In genomic region chr10:79229081-79229541, GRCh38 we compare ENCODE assay signal across 14 cellular contexts.
DNase-seq lines count a peak whose midpoint lies in the region; ATAC-seq, FAIRE-seq and TF ChIP-seq lines count a peak whose summit lies in the region.
"Had no signal": no experiment of that assay in that cellular context is flagged by ENCODE, and none has a peak within 500 bp of the region (broad histone marks: within the 10 kb centered on the region; RNA-seq: fewer than 3 reads in every experiment).

No MANE protein-coding gene starts in this region.

- no TSS peak for BruUV-seq in K562 (replicated peaks; lab: Mats Ljungman, UMichigan)

- peaks cover 0 to 7% (median 4%) of the 10 kb centered on the region in 3 donors for H3K27me3 Mint-ChIP-seq in naive B cell
- H3K27me3 Mint-ChIP-seq: CD4-positive, alpha-beta memory T cell had no signal

- H3K79me2 ChIP-seq in DOHH2 (ENCODE audit: control insufficient read depth, low read length) (no peaks in the 10 kb centered on the region), K562 (ENCODE audit: control insufficient read depth, insufficient read depth, low read length) (no peaks in the 10 kb centered on the region)

- peaks cover 11% of the 10 kb centered on the region for H3F3A ChIP-seq in DOHH2 (ENCODE audit: control insufficient read depth, insufficient read depth)

- WGBS in K562 (ENCODE audit: insufficient coverage, low coverage, missing lambda C conversion rate): 67% methylated on average over 5 of the region's 5 CpGs
- 58 to 81% (median 74%) methylated on average over 4 to 5 of the region's 5 CpGs for WGBS in stomach, 5 donors

- DNase-seq in NCI-H187 treated with DMSO at 0.1 percent for 48 hours (lab: John Stamatoyannopoulos, UW): peak; percentile 20
- no peak for DNase-seq in K562 (ENCODE audit: extremely low read depth in 1 of 4, low spot score in 3 of 4)
- DNase-seq in naive B cell: no peak
- no peak for DNase-seq in hypothalamus (lab: John Stamatoyannopoulos, UW)
- DNase-seq in T-helper 9 cell: no peak
- DNase-seq in stomach: no peak
- DNase-seq: CD4-positive, alpha-beta memory T cell; heart right ventricle; Kasumi-1; upper lobe of right lung had no signal

- TF ChIP-seq EP300 in K562 (IDR thresholded peaks at IDR 0.05; ENCODE audit: low read length) (no peak), stomach (IDR thresholded peaks at IDR 0.05) (no peak)

- H3K4me3 ChIP-seq in DOHH2 (ENCODE audit: low read length) (peak overlapping the region; percentile 69), K562 (no peak overlapping the region), stomach (no peak overlapping the region)
- H3K4me3 ChIP-seq: adrenal gland, heart right ventricle, upper lobe of right lung had no signal

- H3K9ac ChIP-seq in K562 (ENCODE audit: insufficient read depth in 1 of 2, low read depth in 2 of 2, low read length in 2 of 2): no peak overlapping the region

- H3K9me1 ChIP-seq in K562 (ENCODE audit: control insufficient read depth, insufficient read depth, low read length): no peaks in the 10 kb centered on the region

- no peak overlapping the region for H3K27ac ChIP-seq in DOHH2 (ENCODE audit: low read depth, low read length)
- H3K27ac ChIP-seq in K562 (ENCODE audit: extremely low read depth, low read depth, low read length): no peak overlapping the region
- H3K27ac ChIP-seq in stomach: no peak overlapping the region

- no peaks in the 10 kb centered on the region for H3K9me3 ChIP-seq in DOHH2 (ENCODE audit: control insufficient read depth, insufficient read depth, low read length)
- H3K9me3 ChIP-seq in K562 (replicated peaks; ENCODE audit: control insufficient read depth, insufficient read depth, low read depth, low read length): no peaks in the 10 kb centered on the region
- H3K9me3 ChIP-seq in stomach: no peaks in the 10 kb centered on the region
- H3K9me3 ChIP-seq: adrenal gland, heart right ventricle, upper lobe of right lung had no signal

- no peak for ATAC-seq in K562
- peak; percentile 34 to 41 for ATAC-seq in naive B cell (ENCODE audit: low read depth in 2 of 2)
- ATAC-seq in HG02973 (IDR thresholded peaks at IDR 0.05; ENCODE audit: unreplicated experiment): no peak
- ATAC-seq: upper lobe of right lung had no signal

- no peak for TF ChIP-seq RAD21 in K562 (CRISPR knock-in tag; conservative IDR thresholded peaks at IDR 0.05 in 1 of 2, IDR thresholded peaks at IDR 0.05 in 1 of 2)

- in situ Hi-C loops in K562 (cut with MboI): no loop called here

- H3K27me3 ChIP-seq in DOHH2 (ENCODE audit: control insufficient read depth, low read length) (no peaks in the 10 kb centered on the region), K562 (ENCODE audit: control insufficient read depth in 2 of 2, insufficient read depth in 2 of 2, low read length in 2 of 2) (no peaks in the 10 kb centered on the region), stomach (no peaks in the 10 kb centered on the region)
- H3K27me3 ChIP-seq: adrenal gland, heart right ventricle, upper lobe of right lung had no signal

- peaks cover 9 to 23% (median 19%) of the 10 kb centered on the region in 3 donors for H3K4me1 Mint-ChIP-seq in naive B cell

- H3K4me2 ChIP-seq in DOHH2 (ENCODE audit: low read length): peak overlapping the region; percentile 84
- H3K4me2 ChIP-seq in K562 (ENCODE audit: insufficient read depth, low read length): no peak overlapping the region

- H3K27ac Mint-ChIP-seq in naive B cell: peak overlapping the region in 1 of 6 donors; percentile 12
- H3K27ac Mint-ChIP-seq: CD4-positive, alpha-beta memory T cell had no signal

- TF ChIP-seq POLR2A in K562 (conservative IDR thresholded peaks at IDR 0.05) (no peak), stomach (IDR thresholded peaks at IDR 0.05) (no peak)

- POLR2A ChIA-PET in K562 (lab: Yijun Ruan, JAX): interaction anchor here (0.6 to 1.7 kb wide), 4 partner anchors 10 to 97 kb away, joined by 3 to 5 read pairs (median 5); no protein-coding TSS in a partner anchor

- H3K36me3 ChIP-seq in DOHH2 (ENCODE audit: control insufficient read depth, low read length) (no peaks in the 10 kb centered on the region), K562 (ENCODE audit: control insufficient read depth, insufficient read depth, low read length) (peaks cover 20% of the 10 kb centered on the region; the same call in 2 of the 3 replicates), stomach (peaks cover 22 to 84% (median 76%) of the 10 kb centered on the region in 4 donors)

- no peak overlapping the region for H2AFZ ChIP-seq in K562 (ENCODE audit: low read depth, low read length)

- peak overlapping the region in 1 of 8 donors; percentile 29 for H3K4me3 Mint-ChIP-seq in naive B cell
- H3K4me3 Mint-ChIP-seq: CD4-positive, alpha-beta memory T cell had no signal

- H3K9me2 ChIP-seq in DOHH2 (replicated peaks; ENCODE audit: control insufficient read depth, low read length): no peaks in the 10 kb centered on the region

- peaks cover 34% of the 10 kb centered on the region for H3K4me1 ChIP-seq in DOHH2 (ENCODE audit: control insufficient read depth, low read length)
- peaks cover 0 to 4% of the 10 kb centered on the region in 2 experiments; a peak in 1 of 5 replicates for H3K4me1 ChIP-seq in K562 (replicated peaks in 1 of 2; ENCODE audit: control insufficient read depth in 2 of 2, insufficient read depth in 2 of 2, low read length in 2 of 2)
- peaks cover 0 to 60% (median 27%) of the 10 kb centered on the region in 4 donors for H3K4me1 ChIP-seq in stomach

- CTCF ChIA-PET in K562 (lab: Yijun Ruan, JAX; ENCODE audit: low intra/inter-chr PET ratio): no interaction called here

- H3K36me3 Mint-ChIP-seq in naive B cell: no peaks in the 10 kb centered on the region

- TF ChIP-seq CTCF in DOHH2 (IDR thresholded peaks at IDR 0.05; ENCODE audit: low read depth, low read length, poor library complexity, severe bottlenecking) (no peak), K562 (IDR thresholded peaks at IDR 0.05 in 2 of 3, conservative IDR thresholded peaks at IDR 0.05 in 1 of 3; ENCODE audit: insufficient read depth in 2 of 3, low read depth in 1 of 3, low read length in 3 of 3) (no peak), stomach (IDR thresholded peaks at IDR 0.05) (no peak)

- H4K20me1 ChIP-seq in DOHH2 (ENCODE audit: control insufficient read depth, insufficient read depth, low read depth, low read length): no peaks in the 10 kb centered on the region
- peaks cover 5% of the 10 kb centered on the region; the same call in 1 of the 2 replicates for H4K20me1 ChIP-seq in K562 (replicated peaks; ENCODE audit: control insufficient read depth, insufficient read depth, low read length)

- FAIRE-seq in K562 (lab: Jason Lieb, UNC): no peak
- FAIRE-seq: RCC 7860 had no signal

- intact Hi-C loops in K562 (cut with micrococcal nuclease): no loop called here
- intact Hi-C loops in stomach (cut with DNase I; ENCODE audit: low total_unique reads): no loop called here

- no peaks in the 10 kb centered on the region for H3K9me3 Mint-ChIP-seq in naive B cell
- H3K9me3 Mint-ChIP-seq: CD4-positive, alpha-beta memory T cell had no signal

TF ChIP-seq in K562, 482 proteins besides CTCF, POLR2A, EP300 and RAD21:
- TF ChIP-seq SAFB (IDR thresholded peaks at IDR 0.05; ENCODE audit: borderline replicate concordance, low read depth, low read length) (no peak), RFX1 (IDR thresholded peaks at IDR 0.05) (peak; percentile 86)

Comparison
In these comparisons a context has a peak if more than half of its experiments do, and no peak if none do; other contexts are left out.
1. ATAC-seq: peak in naive B cell (2 of 2); none in K562 (single experiment) and HG02973 (single experiment).